ENCODE assay signal across 11 cellular contexts in genomic region chr3:184568591-184568917, GRCh38. TPM values are rescaled to one million over a fixed set of nuclear protein-coding genes. Genes with fewer than 3 reads are reported as not detected.
DNase-seq lines count a peak whose midpoint lies in the region; ATAC-seq and TF ChIP-seq lines count a peak whose summit lies in the region.
"Had no signal": no experiment of that assay in that cellular context is flagged by ENCODE, and none has a peak within 500 bp of the region (broad histone marks: within the 10 kb centered on the region; RNA-seq: fewer than 3 reads in every experiment).

No MANE protein-coding gene starts in this region.

- H4K20me1 ChIP-seq in smooth muscle cell (ENCODE audit: low read depth) = peaks cover 47% of the 10 kb centered on the region

- no peaks in the 10 kb centered on the region for H3K36me3 ChIP-seq in smooth muscle cell (ENCODE audit: low read depth)

- H3K4me2 ChIP-seq in smooth muscle cell = peak overlapping the region; percentile 89

- CTCF ChIA-PET in activated CD4-positive, alpha-beta memory T cell treated with anti-CD3 and anti-CD28 coated beads, Interleukin-2, amount 10 ng/mL, durations not matched to agents 7 days and 5 days (lab: Charles Lee) = no interaction called here

- H3K27me3 Mint-ChIP-seq in HFFc6 (ENCODE audit: insufficient read depth) = no peaks in the 10 kb centered on the region
- peaks cover 55% of the 10 kb centered on the region for H3K27me3 Mint-ChIP-seq in activated CD4-positive, alpha-beta memory T cell treated with anti-CD3 and anti-CD28 coated beads, Interleukin-2, amount 10 ng/mL, durations not matched to agents 7 days and 5 days

- no peak overlapping the region for H2AFZ ChIP-seq in smooth muscle cell (ENCODE audit: low read depth)

- peaks cover 68% of the 10 kb centered on the region for H3K79me2 ChIP-seq in smooth muscle cell (ENCODE audit: low read depth)

- in situ Hi-C loops in astrocyte of the spinal cord (cut with HindIII; ENCODE audit: low sequenced_read_pairs) = no loop called here

- H3K4me1 Mint-ChIP-seq in HFFc6 (ENCODE audit: low read depth) = peaks cover 58% of the 10 kb centered on the region
- H3K4me1 Mint-ChIP-seq in activated CD4-positive, alpha-beta memory T cell treated with anti-CD3 and anti-CD28 coated beads, Interleukin-2, amount 10 ng/mL, durations not matched to agents 7 days and 5 days = peaks cover 19% of the 10 kb centered on the region

- no peak overlapping the region for H3K9ac ChIP-seq in smooth muscle cell (ENCODE audit: low read depth)

- H3K27ac ChIP-seq in smooth muscle cell (ENCODE audit: low read depth) = peak overlapping the region; percentile 70

- H3K27ac Mint-ChIP-seq in HFFc6 = peak overlapping the region; percentile 76
- H3K27ac Mint-ChIP-seq in activated CD4-positive, alpha-beta memory T cell treated with anti-CD3 and anti-CD28 coated beads, Interleukin-2, amount 10 ng/mL, durations not matched to agents 7 days and 5 days = no peak overlapping the region

- no peaks in the 10 kb centered on the region for H3K36me3 Mint-ChIP-seq in HFFc6 (ENCODE audit: low read depth)
- H3K36me3 Mint-ChIP-seq in activated CD4-positive, alpha-beta memory T cell treated with anti-CD3 and anti-CD28 coated beads, Interleukin-2, amount 10 ng/mL, durations not matched to agents 7 days and 5 days (ENCODE audit: low read depth) = no peaks in the 10 kb centered on the region

- no peaks in the 10 kb centered on the region for H3K9me3 Mint-ChIP-seq in HFFc6
- no peaks in the 10 kb centered on the region for H3K9me3 Mint-ChIP-seq in activated CD4-positive, alpha-beta memory T cell treated with anti-CD3 and anti-CD28 coated beads, Interleukin-2, amount 10 ng/mL, durations not matched to agents 7 days and 5 days

- H3K27me3 ChIP-seq in smooth muscle cell (ENCODE audit: low read depth) = no peaks in the 10 kb centered on the region

- H3K4me1 ChIP-seq in smooth muscle cell (ENCODE audit: low read depth) = peaks cover 42% of the 10 kb centered on the region

- H3K4me3 ChIP-seq in astrocyte of the spinal cord (ENCODE audit: low read depth, low read length) (peak overlapping the region; percentile 35), iPS-18c (ENCODE audit: insufficient read depth, low read depth, low read length) (peak overlapping the region; percentile 62), smooth muscle cell (peak overlapping the region; percentile 54)
- H3K4me3 ChIP-seq: mucosa of descending colon had no signal

- peaks cover 18% of the 10 kb centered on the region for H3F3A ChIP-seq in smooth muscle cell (ENCODE audit: low read depth)

- POLR2A ChIA-PET in activated CD4-positive, alpha-beta memory T cell treated with anti-CD3 and anti-CD28 coated beads, Interleukin-2, amount 10 ng/mL, durations not matched to agents 7 days and 5 days (lab: Charles Lee) = interaction anchor here (0.8 kb wide), 1 partner anchor 145 kb away, joined by 3 read pairs; no protein-coding TSS in a partner anchor

- H3K9me3 ChIP-seq in iPS-18c (ENCODE audit: control insufficient read depth, insufficient read depth, low read length) (peaks cover 3% of the 10 kb centered on the region), smooth muscle cell (replicated peaks; ENCODE audit: low read depth) (no peaks in the 10 kb centered on the region)
- H3K9me3 ChIP-seq: mucosa of descending colon had no signal

- peak overlapping the region; percentile 75 for H3K4me3 Mint-ChIP-seq in HFFc6
- H3K4me3 Mint-ChIP-seq in activated CD4-positive, alpha-beta memory T cell treated with anti-CD3 and anti-CD28 coated beads, Interleukin-2, amount 10 ng/mL, durations not matched to agents 7 days and 5 days = no peak overlapping the region

- WGBS in smooth muscle cell (ENCODE audit: low lambda C conversion rate) = under 1% methylated on average over 15 of the region's 15 CpGs

- TF ChIP-seq CTCF in HFFc6 (IDR thresholded peaks at IDR 0.05) (no peak), astrocyte of the spinal cord (IDR thresholded peaks at IDR 0.05; ENCODE audit: low read depth, low read length) (no peak), smooth muscle cell (IDR thresholded peaks at IDR 0.05; ENCODE audit: borderline replicate concordance, insufficient read depth, poor library complexity, severe bottlenecking) (no peak)

- no peak for ATAC-seq in HG03460 (IDR thresholded peaks at IDR 0.05; ENCODE audit: unreplicated experiment)

- no peak for DNase-seq in HFFc6
- no peak for DNase-seq in astrocyte of the spinal cord (ENCODE audit: low read depth, low spot score)
- no peak for DNase-seq in smooth muscle cell (lab: John Stamatoyannopoulos, UW; ENCODE audit: unreplicated experiment)
- no peak for DNase-seq in NCI-H1417 treated with DMSO at 0.1 percent for 48 hours (lab: John Stamatoyannopoulos, UW)
- DNase-seq in activated CD4-positive, alpha-beta memory T cell treated with anti-CD3 and anti-CD28 coated beads, Interleukin-2, amount 10 ng/mL, durations not matched to agents 7 days and 5 days = no peak
- no peak for DNase-seq in NCI-H446 treated with DMSO at 0.1 percent for 48 hours (lab: John Stamatoyannopoulos, UW)
- DNase-seq: activated naive CD4-positive, alpha-beta T cell treated with Interleukin-2 at 50 U/mL for 16 hours; OCI-M1 had no signal

RNA-seq across cellular contexts. Expression of gene EPHB3, which starts 7.0 kb away (rescaled TPM):
- 1 to 10 TPM; 3.0 to 6.6 (median 3.6) TPM for total RNA-seq in HFFc6 (2021; fragmentation: NEBNext Ultra II Directional; extraction: Animal tissue kit (Norgen Biotek cat#: 25700))
- total RNA-seq in smooth muscle cell = 9.9 and 11.1 TPM in 2 replicates
- 23.1 and 31.6 TPM in 2 replicates for polyA plus RNA-seq in smooth muscle cell
- under 1 TPM; 0.20 to 0.71 TPM for total RNA-seq in activated CD4-positive, alpha-beta memory T cell treated with anti-CD3 and anti-CD28 coated beads, Interleukin-2, amount 10 ng/mL, durations not matched to agents 7 days and 5 days
